ENCODE assay signal across 8 cellular contexts in genomic region chr12:12784911-12785814, GRCh38. TPM values are rescaled to one million over a fixed set of nuclear protein-coding genes. Genes with fewer than 3 reads are reported as not detected.
DNase-seq lines count a peak whose midpoint lies in the region; ATAC-seq and TF ChIP-seq lines count a peak whose summit lies in the region.

Gene APOLD1 (plus strand): TSS chr12:12785659. CDS start chr12:12785692, 33 bp downstream.

- H3K4me3 ChIP-seq in HAP-1 = peak within 1 kb of the TSS; percentile 25

- peaks cover 13% of the 10 kb centered on the region for H3K4me1 ChIP-seq in HAP-1

- H3K36me3 ChIP-seq in HAP-1 (replicated peaks) = no peaks in the 10 kb centered on the region

- H3K27me3 ChIP-seq in HAP-1 (ENCODE audit: low read depth) = no peaks in the 10 kb centered on the region

- no peak for ATAC-seq in GM19328 (IDR thresholded peaks at IDR 0.05; ENCODE audit: unreplicated experiment)
- ATAC-seq in left colon = no peak

- no peaks in the 10 kb centered on the region for H3K9me3 Mint-ChIP-seq in activated CD4-positive, alpha-beta memory T cell treated with anti-CD3 and anti-CD28 coated beads for 36 hours
- peaks cover 4% of the 10 kb centered on the region for H3K9me3 Mint-ChIP-seq in progenitor cell of endocrine pancreas (ENCODE audit: low read depth)

- H3K27me3 Mint-ChIP-seq in activated CD4-positive, alpha-beta memory T cell treated with anti-CD3 and anti-CD28 coated beads for 36 hours = no peaks in the 10 kb centered on the region
- H3K27me3 Mint-ChIP-seq in progenitor cell of endocrine pancreas = peaks cover 35% of the 10 kb centered on the region

- H3K27ac Mint-ChIP-seq in activated CD4-positive, alpha-beta memory T cell treated with anti-CD3 and anti-CD28 coated beads for 36 hours = peak within 1 kb of the TSS; percentile 38
- no peak within 1 kb of the TSS for H3K27ac Mint-ChIP-seq in progenitor cell of endocrine pancreas

- DNase-seq in HAP-1 (ENCODE audit: low spot score in 2 of 2) = no peak
- peak; percentile 32 for DNase-seq in activated CD4-positive, alpha-beta memory T cell treated with anti-CD3 and anti-CD28 coated beads for 36 hours
- no peak for DNase-seq in glomerular endothelial cell (ENCODE audit: extremely low read depth, low read depth, low spot score)
- DNase-seq in progenitor cell of endocrine pancreas (ENCODE audit: low spot score, unreplicated experiment) = no peak
- no peak for DNase-seq in stimulated activated CD8-positive, alpha-beta memory T cell treated with anti-CD3 and anti-CD28 coated beads, Interleukin-4, amount 100 ng/mL, for 48 hours
- no peak for DNase-seq in cortex of kidney (lab: John Stamatoyannopoulos, UW)
- no peak for DNase-seq in left colon

- H3K4me1 Mint-ChIP-seq in activated CD4-positive, alpha-beta memory T cell treated with anti-CD3 and anti-CD28 coated beads for 36 hours (ENCODE audit: low read depth) = peaks cover 36% of the 10 kb centered on the region
- peaks cover 11% of the 10 kb centered on the region for H3K4me1 Mint-ChIP-seq in progenitor cell of endocrine pancreas (ENCODE audit: low read depth)

- intact Hi-C loops in activated CD4-positive, alpha-beta memory T cell treated with anti-CD3 and anti-CD28 coated beads for 36 hours (cut with micrococcal nuclease) = loop anchor here (5.0 kb wide), 2 partner anchors 58 to 317 kb away; partner anchors contain the start of gene GSG1
- intact Hi-C loops in left colon (cut with DNase I, micrococcal nuclease) = no loop called here

- POLR2A ChIA-PET in activated CD4-positive, alpha-beta memory T cell treated with anti-CD3 and anti-CD28 coated beads for 36 hours (lab: Charles Lee) = no interaction called here

- H3K36me3 Mint-ChIP-seq in activated CD4-positive, alpha-beta memory T cell treated with anti-CD3 and anti-CD28 coated beads for 36 hours = no peaks in the 10 kb centered on the region
- H3K36me3 Mint-ChIP-seq in progenitor cell of endocrine pancreas (ENCODE audit: insufficient read depth) = peaks cover 6% of the 10 kb centered on the region

- no peaks in the 10 kb centered on the region for H3K9me3 ChIP-seq in HAP-1

- TF ChIP-seq CTCF in progenitor cell of endocrine pancreas (IDR thresholded peaks at IDR 0.05; ENCODE audit: unreplicated experiment) = no peak

- CTCF ChIA-PET in activated CD4-positive, alpha-beta memory T cell treated with anti-CD3 and anti-CD28 coated beads for 36 hours (lab: Charles Lee) = interaction anchor here (2.0 kb wide), 1 partner anchor 48 kb away, joined by 6 read pairs; no protein-coding TSS in a partner anchor

- peak within 1 kb of the TSS; percentile 70 for H3K4me3 Mint-ChIP-seq in activated CD4-positive, alpha-beta memory T cell treated with anti-CD3 and anti-CD28 coated beads for 36 hours
- peak within 1 kb of the TSS; percentile 65 for H3K4me3 Mint-ChIP-seq in progenitor cell of endocrine pancreas (ENCODE audit: low read depth)

- in situ Hi-C loops in HAP-1 (cut with MboI; ENCODE audit: low sequenced_read_pairs) = no loop called here

RNA-seq across cellular contexts. Expression of gene APOLD1, which starts in this region (rescaled TPM):
- 1 to 10 TPM; 3.4 to 4.4 TPM for total RNA-seq in activated CD4-positive, alpha-beta memory T cell treated with anti-CD3 and anti-CD28 coated beads for 36 hours
- total RNA-seq in glomerular endothelial cell (27.5 and 31.4 TPM in 2 replicates), progenitor cell of endocrine pancreas (5.3 and 5.4 TPM in 2 replicates), left colon (1 to 10 TPM; 2.6 to 6.7 TPM)
